9 cellular contexts compared by ENCODE assay signal in the genomic region with DNA sequence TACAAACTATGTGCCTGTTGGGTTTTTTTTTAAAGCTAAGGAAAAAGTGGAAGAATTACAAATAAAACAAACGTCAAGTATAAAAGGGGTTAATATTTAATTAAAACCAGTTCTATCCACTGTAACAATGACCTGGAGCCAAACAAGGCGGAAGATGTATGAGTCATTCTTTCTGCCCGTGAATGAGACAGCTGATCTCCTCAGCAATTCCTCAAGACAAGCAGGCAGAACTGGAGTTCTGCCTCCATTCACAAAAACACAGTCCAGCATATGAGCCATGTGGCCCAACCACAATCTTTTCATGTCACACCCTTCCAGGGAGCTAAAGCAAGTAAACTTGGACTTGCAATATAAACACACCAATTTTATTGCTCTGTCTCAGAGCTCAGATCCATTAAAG. TPM values are rescaled to one million over a fixed set of nuclear protein-coding genes. Genes with fewer than 3 reads are reported as not detected.
DNase-seq lines count a peak whose midpoint lies in the region; ATAC-seq and TF ChIP-seq lines count a peak whose summit lies in the region.
"Had no signal": no experiment of that assay in that cellular context is flagged by ENCODE, and none has a peak within 500 bp of the region (broad histone marks: within the 10 kb centered on the region; RNA-seq: fewer than 3 reads in every experiment).

No MANE protein-coding gene starts in this region.

- H3K36me3 Mint-ChIP-seq in stimulated activated effector memory CD8-positive, alpha-beta T cell treated with anti-CD3 and anti-CD28 coated beads, Interleukin-12 subunit alpha, Interleukin-12 subunit beta, amount 100 ng/mL, for 72 hours: no peaks in the 10 kb centered on the region

- no peak overlapping the region for H3K4me3 Mint-ChIP-seq in stimulated activated effector memory CD8-positive, alpha-beta T cell treated with anti-CD3 and anti-CD28 coated beads, Interleukin-12 subunit alpha, Interleukin-12 subunit beta, amount 100 ng/mL, for 72 hours

- H3K4me1 Mint-ChIP-seq in stimulated activated effector memory CD8-positive, alpha-beta T cell treated with anti-CD3 and anti-CD28 coated beads, Interleukin-12 subunit alpha, Interleukin-12 subunit beta, amount 100 ng/mL, for 72 hours: peaks cover 5% of the 10 kb centered on the region

- H3K4me1 ChIP-seq in Panc1 (ENCODE audit: control insufficient read depth, insufficient read depth, low read length): peaks cover 10% of the 10 kb centered on the region
- peaks cover 28% of the 10 kb centered on the region for H3K4me1 ChIP-seq in osteoblast (ENCODE audit: insufficient read depth, low read length)

- in situ Hi-C loops in Panc1 (cut with HindIII; ENCODE audit: low pct_unique_long_range_greater_than_20kb, low sequenced_read_pairs): no loop called here

- H4K20me1 ChIP-seq in osteoblast (ENCODE audit: insufficient read depth, low read length): no peaks in the 10 kb centered on the region

- no peak overlapping the region for H3K27ac Mint-ChIP-seq in stimulated activated effector memory CD8-positive, alpha-beta T cell treated with anti-CD3 and anti-CD28 coated beads, Interleukin-12 subunit alpha, Interleukin-12 subunit beta, amount 100 ng/mL, for 72 hours

- H3K27me3 ChIP-seq in Panc1 (ENCODE audit: control insufficient read depth, insufficient read depth, low read length): no peaks in the 10 kb centered on the region
- no peaks in the 10 kb centered on the region for H3K27me3 ChIP-seq in osteoblast (ENCODE audit: insufficient read depth, low read length)

- CTCF ChIA-PET in Panc1 (lab: Charles Lee): interaction anchor here (0.5 kb wide), 1 partner anchor 719 kb away, joined by 4 read pairs; no protein-coding TSS in a partner anchor

- H3K9me3 ChIP-seq in Panc1 (ENCODE audit: control insufficient read depth, insufficient read depth, low read depth, low read length) (no peaks in the 10 kb centered on the region), osteoblast (ENCODE audit: low read depth, low read length) (no peaks in the 10 kb centered on the region)

- peak overlapping the region; percentile 53 for H3K4me2 ChIP-seq in osteoblast (ENCODE audit: insufficient read depth, low read length)

- H3K4me3 ChIP-seq in Panc1 (ENCODE audit: low read depth in 2 of 2, low read length in 2 of 2) (no peak overlapping the region), osteoblast (ENCODE audit: insufficient read depth, low read length) (no peak overlapping the region)

- no TSS peak for BruUV-seq in Panc1 (replicated peaks; lab: Mats Ljungman, UMichigan)

- TF ChIP-seq CTCF in Panc1 (IDR thresholded peaks at IDR 0.05) (no peak), osteoblast (IDR thresholded peaks at IDR 0.05; ENCODE audit: extremely low read depth, low read depth, low read length) (no peak)

- H3K36me3 ChIP-seq in Panc1 (ENCODE audit: control insufficient read depth, insufficient read depth, low read length) (no peaks in the 10 kb centered on the region), osteoblast (ENCODE audit: insufficient read depth, low read length) (no peaks in the 10 kb centered on the region)

- no peak overlapping the region for H3K27ac ChIP-seq in Panc1 (ENCODE audit: low read length)
- H3K27ac ChIP-seq in osteoblast (ENCODE audit: low read depth, low read length): peak overlapping the region; percentile 72

- H3K79me2 ChIP-seq in osteoblast (ENCODE audit: insufficient read depth, low read length): peaks cover 3% of the 10 kb centered on the region

- POLR2A ChIA-PET in Panc1 (lab: Charles Lee): interaction anchor here (0.9 kb wide), 1 partner anchor 9 kb away, joined by 3 read pairs; the partner anchor contains the start of gene ETV1

- H2AFZ ChIP-seq in osteoblast (ENCODE audit: low read length): no peak overlapping the region

- no peaks in the 10 kb centered on the region for H3K9me3 Mint-ChIP-seq in stimulated activated effector memory CD8-positive, alpha-beta T cell treated with anti-CD3 and anti-CD28 coated beads, Interleukin-12 subunit alpha, Interleukin-12 subunit beta, amount 100 ng/mL, for 72 hours

- intact Hi-C loops in Panc1 (cut with micrococcal nuclease; ENCODE audit: unreplicated experiment): loop anchor here (10.0 kb wide), 1 partner anchor 696 kb away; no protein-coding TSS in a partner anchor

- ATAC-seq in Panc1 (peak; percentile 97), esophagus mucosa (peak; percentile 100), GM21576 (IDR thresholded peaks at IDR 0.05; ENCODE audit: unreplicated experiment) (no peak)
- ATAC-seq in stimulated activated effector memory CD8-positive, alpha-beta T cell treated with anti-CD3 and anti-CD28 coated beads, Interleukin-12 subunit alpha, Interleukin-12 subunit beta, amount 100 ng/mL, for 72 hours: no peak

- DNase-seq in EL (peak; percentile 87), Panc1 (ENCODE audit: low read depth, low spot score) (peak; percentile 86), osteoblast (ENCODE audit: insufficient read length, low spot score, missing footprints) (peak; percentile 84), NCI-H1048 (lab: John Stamatoyannopoulos, UW) (no peak)
- no peak for DNase-seq in activated CD8-positive, alpha-beta memory T cell treated with anti-CD3 and anti-CD28 coated beads for 24 hours
- DNase-seq in stimulated activated effector memory CD8-positive, alpha-beta T cell treated with anti-CD3 and anti-CD28 coated beads, Interleukin-12 subunit alpha, Interleukin-12 subunit beta, amount 100 ng/mL, for 72 hours (ENCODE audit: low spot score in 2 of 2): no peak
- DNase-seq: activated CD4-positive, CD25-positive, alpha-beta regulatory T cell had no signal

RNA-seq across cellular contexts. Expression of gene ETV1, which starts 8.4 kb away (rescaled TPM):
- 7.4 TPM for total RNA-seq in Panc1 (2021; ENCODE audit: unreplicated experiment)
- 3.5 TPM for polyA plus RNA-seq in Panc1 (2012; ENCODE audit: insufficient read length)
- 3.3 TPM for total RNA-seq in esophagus mucosa
- total RNA-seq in osteoblast: 15.9 and 22.4 TPM in 2 replicates

Comparison
In these comparisons a context has a peak if more than half of its experiments do, and no peak if none do; other contexts are left out.
1. DNase-seq: peak in EL (single experiment), Panc1 (single experiment) and osteoblast (single experiment); none in activated CD8-positive, alpha-beta memory T cell treated with anti-CD3 and anti-CD28 coated beads for 24 hours (single experiment), NCI-H1048 (single experiment) and stimulated activated effector memory CD8-positive, alpha-beta T cell treated with anti-CD3 and anti-CD28 coated beads, Interleukin-12 subunit alpha, Interleukin-12 subunit beta, amount 100 ng/mL, for 72 hours (0 of 2).
2. ATAC-seq: peak in Panc1 (single experiment) and esophagus mucosa (single experiment); none in stimulated activated effector memory CD8-positive, alpha-beta T cell treated with anti-CD3 and anti-CD28 coated beads, Interleukin-12 subunit alpha, Interleukin-12 subunit beta, amount 100 ng/mL, for 72 hours (single experiment) and GM21576 (single experiment).